In genomic region chr9:100426532-100427365, GRCh38 we compare ENCODE assay signal across 8 cellular contexts. TPM values are rescaled to one million over a fixed set of nuclear protein-coding genes. Genes with fewer than 3 reads are reported as not detected.
DNase-seq lines count a peak whose midpoint lies in the region; ATAC-seq, FAIRE-seq and TF ChIP-seq lines count a peak whose summit lies in the region.

MSANTD3 (plus strand) TSS chr9:100427143; CDS start chr9:100441939, 14,796 bp downstream.

- intact Hi-C loops in activated naive CD4-positive, alpha-beta T cell treated with anti-CD3 and anti-CD28 coated beads for 36 hours (cut with micrococcal nuclease): loop anchor here (1.0 to 5.0 kb wide), 6 partner anchors 15 to 1108 kb away; partner anchors contain the start of genes MRPL50, NR4A3, TEX10 and ZNF189
- intact Hi-C loops in testis (cut with DNase I; ENCODE audit: low total_unique reads): no loop called here

- 0 to 1% methylated on average over 16 to 48 of the region's 80 CpGs for WGBS in testis, 2 donors

- peak within 1 kb of the TSS; percentile 77 to 91 for H3K27ac ChIP-seq in testis

- H3K4me3 ChIP-seq in neuron (ENCODE audit: low read length): peak within 1 kb of the TSS; percentile 90
- H3K4me3 ChIP-seq in testis: peak within 1 kb of the TSS; percentile 81 to 84

- H3K36me3 ChIP-seq in neuron (ENCODE audit: insufficient read depth, low read length) (peaks cover 2% of the 10 kb centered on the region), testis (ENCODE audit: low read depth, missing control alignments) (no peaks in the 10 kb centered on the region)

- TF ChIP-seq POLR2A in testis (IDR thresholded peaks at IDR 0.05): no peak

- peak within 1 kb of the TSS; percentile 82 for H3K27ac Mint-ChIP-seq in activated naive CD4-positive, alpha-beta T cell treated with anti-CD3 and anti-CD28 coated beads for 36 hours

- no peak for FAIRE-seq in frontal cortex (lab: Jason Lieb, UNC)

- peak; percentile 65 for ATAC-seq in GM21360 (IDR thresholded peaks at IDR 0.05; ENCODE audit: unreplicated experiment)

- no peaks in the 10 kb centered on the region for H3K27me3 ChIP-seq in neuron (ENCODE audit: insufficient read depth, low read length)
- H3K27me3 ChIP-seq in testis: no peaks in the 10 kb centered on the region

- no peaks in the 10 kb centered on the region for H3K27me3 Mint-ChIP-seq in activated naive CD4-positive, alpha-beta T cell treated with anti-CD3 and anti-CD28 coated beads for 36 hours (ENCODE audit: low read depth)

- peaks cover 2% of the 10 kb centered on the region for H3K36me3 Mint-ChIP-seq in activated naive CD4-positive, alpha-beta T cell treated with anti-CD3 and anti-CD28 coated beads for 36 hours (ENCODE audit: low read depth)

- H3K9me3 Mint-ChIP-seq in activated naive CD4-positive, alpha-beta T cell treated with anti-CD3 and anti-CD28 coated beads for 36 hours: no peaks in the 10 kb centered on the region

- H3K4me1 Mint-ChIP-seq in activated naive CD4-positive, alpha-beta T cell treated with anti-CD3 and anti-CD28 coated beads for 36 hours (ENCODE audit: low read depth): peaks cover 30% of the 10 kb centered on the region

- CTCF ChIA-PET in activated naive CD4-positive, alpha-beta T cell treated with anti-CD3 and anti-CD28 coated beads for 36 hours (lab: Charles Lee): interaction anchor here (0.6 to 1.3 kb wide), 6 partner anchors 11 to 615 kb away, joined by 3 to 9 read pairs (median 4); no protein-coding TSS in a partner anchor

- peak within 1 kb of the TSS; percentile 96 for H2AFZ ChIP-seq in neuron (ENCODE audit: low read depth, low read length)

- DNase-seq in D341Med (ENCODE audit: low spot score) (peak; percentile 94), HS-5 (ENCODE audit: low read depth) (peak; percentile 77), RKO (ENCODE audit: low spot score) (peak; percentile 94), frontal cortex (ENCODE audit: low spot score in 2 of 2) (peak; percentile 88 to 90), testis (peak; percentile 70)
- DNase-seq in activated naive CD4-positive, alpha-beta T cell treated with anti-CD3 and anti-CD28 coated beads for 36 hours: peak; percentile 52

- peak within 1 kb of the TSS; percentile 91 for H3K4me3 Mint-ChIP-seq in activated naive CD4-positive, alpha-beta T cell treated with anti-CD3 and anti-CD28 coated beads for 36 hours

- TF ChIP-seq CTCF in testis (IDR thresholded peaks at IDR 0.05): peak in 1 of 3 experiments; percentile 14

- H3K9me3 ChIP-seq in neuron (ENCODE audit: low read length) (no peaks in the 10 kb centered on the region), testis (no peaks in the 10 kb centered on the region)

- peaks cover 19% of the 10 kb centered on the region for H3K4me1 ChIP-seq in neuron (ENCODE audit: insufficient read depth, low read length)
- peaks cover 6% of the 10 kb centered on the region for H3K4me1 ChIP-seq in testis

RNA-seq across cellular contexts. Expression of gene MSANTD3, which starts in this region (rescaled TPM):
- 10 to 100 TPM; 10.4 to 11.5 TPM for total RNA-seq in activated naive CD4-positive, alpha-beta T cell treated with anti-CD3 and anti-CD28 coated beads for 36 hours
- total RNA-seq in frontal cortex (75.4 TPM), testis (10 to 100 TPM; 16.9 to 24.9 TPM)
- 11.5 TPM for polyA plus RNA-seq in testis (ENCODE audit: insufficient read depth, low read depth, low replicate concordance)

Comparison
In these comparisons a context has a peak if more than half of its experiments do, and no peak if none do; other contexts are left out.
1. Peak in every context shown above with its lines: DNase-seq, ATAC-seq, H3K4me3 ChIP-seq and H3K27ac ChIP-seq.